In genomic region chr12:65632131-65632855, GRCh38 we compare ENCODE assay signal across 13 cellular contexts.
A peak's percentile ranks its signal among the peaks of the same experiment; 100 is the strongest.
DNase-seq lines count a peak whose midpoint lies in the region; ATAC-seq, FAIRE-seq and TF ChIP-seq lines count a peak whose summit lies in the region.
"Had no signal": no experiment of that assay in that cellular context is flagged by ENCODE, and none has a peak within 500 bp of the region (broad histone marks: within the 10 kb centered on the region; RNA-seq: fewer than 3 reads in every experiment).

No MANE protein-coding gene starts in this region.

- no peaks in the 10 kb centered on the region for H3K9me3 ChIP-seq in HepG2 (ENCODE audit: low read length)
- H3K9me3 ChIP-seq in right lobe of liver: no peaks in the 10 kb centered on the region
- H3K9me3 ChIP-seq: gastroesophageal sphincter, testis had no signal

- peaks cover 43% of the 10 kb centered on the region for H3K4me1 ChIP-seq in HepG2 (ENCODE audit: insufficient read depth, low read length)
- H3K4me1 ChIP-seq in right lobe of liver: no peaks in the 10 kb centered on the region
- H3K4me1 ChIP-seq: gastroesophageal sphincter, testis had no signal

- H3K36me3 ChIP-seq in HepG2 (replicated peaks in 1 of 2; ENCODE audit: control insufficient read depth in 1 of 2, insufficient read depth in 2 of 2, low read length in 2 of 2) (no peaks in the 10 kb centered on the region), right lobe of liver (no peaks in the 10 kb centered on the region)
- H3K36me3 ChIP-seq: gastroesophageal sphincter had no signal

- peak overlapping the region; percentile 60 for H3K4me2 ChIP-seq in HepG2 (ENCODE audit: low read depth, low read length)

- H3K79me2 ChIP-seq in HepG2 (ENCODE audit: insufficient read depth, low read length): no peaks in the 10 kb centered on the region

- TF ChIP-seq RAD21 in HepG2 (CRISPR knock-in tag; IDR thresholded peaks at IDR 0.05): no peak

- TF ChIP-seq EP300 in HepG2 (IDR thresholded peaks at IDR 0.05; ENCODE audit: low read depth in 2 of 2, low read length in 2 of 2) (no peak), HepG2 (CRISPR knock-in tag; IDR thresholded peaks at IDR 0.05; ENCODE audit: borderline replicate concordance) (no peak)

- BruUV-seq in HepG2 (replicated peaks; lab: Mats Ljungman, UMichigan): no TSS peak

- POLR2A ChIA-PET in HepG2 (lab: Yijun Ruan, JAX): no interaction called here

- no peaks in the 10 kb centered on the region for H4K20me1 ChIP-seq in HepG2 (ENCODE audit: insufficient read depth, low read length)

- H3K27me3 ChIP-seq in HepG2 (ENCODE audit: control insufficient read depth in 1 of 2, insufficient read depth in 2 of 2, low read length in 2 of 2) (no peaks in the 10 kb centered on the region), right lobe of liver (no peaks in the 10 kb centered on the region)
- H3K27me3 ChIP-seq: gastroesophageal sphincter, testis had no signal

- in situ Hi-C loops in HepG2 (cut with HindIII; ENCODE audit: extremely low pct_ligation_motif_present, low pct_unique_long_range_greater_than_20kb): no loop called here

- ATAC-seq in HepG2 (peak; percentile 64), right lobe of liver (no peak)
- ATAC-seq in activated CD4-positive, CD25-positive, alpha-beta regulatory T cell treated with anti-CD3 and anti-CD28 coated beads, Interleukin-2, amount 50 U/mL, for 24 hours: no peak

- DNase-seq in HepG2 (ENCODE audit: low spot score): no peak
- DNase-seq in right lobe of liver: no peak
- DNase-seq in choroid plexus epithelial cell (ENCODE audit: low read depth): peak; percentile 49
- peak; percentile 60 for DNase-seq in iris pigment epithelial cell (ENCODE audit: low read depth)
- DNase-seq in stimulated activated CD4-positive, alpha-beta T cell treated with anti-CD3 and anti-CD28 coated beads, Interleukin-4, amount 100 ng/mL, for 1 hour: no peak
- DNase-seq in SKM-1 treated with dmso at 0.1 percent for 144 hours (lab: John Stamatoyannopoulos, UW; ENCODE audit: unreplicated experiment): no peak
- no peak for DNase-seq in NCI-H146 treated with DMSO at 0.1 percent for 48 hours (lab: John Stamatoyannopoulos, UW; ENCODE audit: unreplicated experiment)
- DNase-seq: DMS 273 treated with DMSO at 0.1 percent for 48 hours, NCI-H1694, NCI-H526, testis had no signal

- 30% methylated on average over 5 of the region's 5 CpGs for WGBS in HepG2 (ENCODE audit: low lambda C conversion rate)
- WGBS in right lobe of liver (ENCODE audit: insufficient coverage, low coverage, low lambda C conversion rate, missing lambda C conversion rate): 81% methylated on average over 5 of the region's 5 CpGs

- no peak overlapping the region for H3K27ac ChIP-seq in HepG2 (ENCODE audit: extremely low read length, insufficient read depth, low read length)
- no peak overlapping the region for H3K27ac ChIP-seq in right lobe of liver
- H3K27ac ChIP-seq: testis had no signal

- TF ChIP-seq POLR2A in HepG2 (IDR thresholded peaks at IDR 0.05; ENCODE audit: insufficient read depth in 1 of 2, low read depth in 2 of 2, low read length in 2 of 2) (no peak), right lobe of liver (IDR thresholded peaks at IDR 0.05) (no peak)

- intact Hi-C loops in HepG2 (cut with micrococcal nuclease; ENCODE audit: unreplicated experiment) (loop anchor here (2.0 kb wide), 1 partner anchor 53 kb away; no protein-coding TSS in a partner anchor), right lobe of liver (cut with DNase I) (no loop called here)

- peak overlapping the region in 1 of 3 experiments; percentile 15; a peak in 2 of 6 replicates for H3K4me3 ChIP-seq in HepG2 (replicated peaks in 1 of 3; ENCODE audit: insufficient read depth in 1 of 3, low read depth in 2 of 3, low read length in 3 of 3)
- H3K4me3 ChIP-seq in right lobe of liver: no peak overlapping the region
- no peak overlapping the region for H3K4me3 ChIP-seq in choroid plexus epithelial cell (ENCODE audit: low read depth, low read length)
- H3K4me3 ChIP-seq: gastroesophageal sphincter, testis had no signal

- CTCF ChIA-PET in HepG2 (lab: Yijun Ruan, JAX; ENCODE audit: low intra/inter-chr PET ratio, low total read pairs): no interaction called here

- no peak overlapping the region for H2AFZ ChIP-seq in HepG2 (ENCODE audit: low read length)

- no peak for FAIRE-seq in HepG2 (lab: Jason Lieb, UNC)

- 0 out of 2 replicates have a peak overlapping the region, but pooled peaks have one; percentile 17 for H3K9ac ChIP-seq in HepG2 (ENCODE audit: insufficient read depth, low read depth, low read length)

- TF ChIP-seq CTCF in HepG2 (CRISPR knock-in tag; IDR thresholded peaks at IDR 0.05) (no peak), right lobe of liver (IDR thresholded peaks at IDR 0.05) (no peak), choroid plexus epithelial cell (conservative IDR thresholded peaks at IDR 0.05; ENCODE audit: low read depth, low read length) (no peak)

TF ChIP-seq in HepG2, 621 proteins besides CTCF, POLR2A, EP300 and RAD21:
- no peak for TF ChIP-seq ZNF501 (CRISPR knock-in tag; IDR thresholded peaks at IDR 0.05)
- no peak for TF ChIP-seq HNRNPUL1 (IDR thresholded peaks at IDR 0.05; ENCODE audit: low read depth, low read length)
- no peak for TF ChIP-seq ZNF367 (CRISPR knock-in tag; IDR thresholded peaks at IDR 0.05; ENCODE audit: borderline replicate concordance)
- no peak for TF ChIP-seq FOXO4 (CRISPR knock-in tag; conservative IDR thresholded peaks at IDR 0.05)

Comparison
In these comparisons a context has a peak if more than half of its experiments do, and no peak if none do; other contexts are left out.
1. DNase-seq: peak in choroid plexus epithelial cell (single experiment) and iris pigment epithelial cell (single experiment); none in HepG2 (single experiment), right lobe of liver (0 of 3), stimulated activated CD4-positive, alpha-beta T cell treated with anti-CD3 and anti-CD28 coated beads, Interleukin-4, amount 100 ng/mL, for 1 hour (single experiment), SKM-1 treated with dmso at 0.1 percent for 144 hours (single experiment) and NCI-H146 treated with DMSO at 0.1 percent for 48 hours (single experiment).